ENCODE assay signal across 23 cellular contexts in genomic region chr1:110007458-110007857, GRCh38. TPM values are rescaled to one million over a fixed set of nuclear protein-coding genes. Genes with fewer than 3 reads are reported as not detected.
DNase-seq lines count a peak whose midpoint lies in the region; ATAC-seq, FAIRE-seq and TF ChIP-seq lines count a peak whose summit lies in the region.
"Had no signal": no experiment of that assay in that cellular context is flagged by ENCODE, and none has a peak within 500 bp of the region (broad histone marks: within the 10 kb centered on the region; RNA-seq: fewer than 3 reads in every experiment).

No MANE protein-coding gene starts in this region.

- no peak for ATAC-seq in heart right ventricle
- ATAC-seq: HCT116; naive thymus-derived CD8-positive, alpha-beta T cell; upper lobe of right lung had no signal

- H3K4me3 ChIP-seq in left ventricle myocardium inferior (no peak overlapping the region), heart right ventricle (no peak overlapping the region), astrocyte (ENCODE audit: insufficient read depth, low read depth, low read length) (no peak overlapping the region), muscle layer of colon (ENCODE audit: low read depth in 1 of 2, low read length in 2 of 2) (no peak overlapping the region), osteoblast (ENCODE audit: insufficient read depth, low read length) (no peak overlapping the region)
- H3K4me3 ChIP-seq: lung, upper lobe of right lung had no signal

- WGBS in heart right ventricle, 2 donors = 74 to 77% methylated on average over 2 of the region's 2 CpGs

- H2AFZ ChIP-seq in astrocyte (ENCODE audit: low read depth, low read length) (no peak overlapping the region), osteoblast (ENCODE audit: low read length) (no peak overlapping the region)

- H3K9me3 Mint-ChIP-seq in astrocyte (ENCODE audit: unreplicated experiment) = no peaks in the 10 kb centered on the region
- H3K9me3 Mint-ChIP-seq: activated CD4-positive, alpha-beta T cell treated with anti-CD3 and anti-CD28 coated beads, Interleukin-2, amount 10 ng/mL, durations not matched to agents 24 days and 14 days; naive thymus-derived CD8-positive, alpha-beta T cell had no signal

- H4K20me1 ChIP-seq in astrocyte (ENCODE audit: insufficient read depth, low read length) (peaks cover 60% of the 10 kb centered on the region), osteoblast (ENCODE audit: insufficient read depth, low read length) (peaks cover 20% of the 10 kb centered on the region)

- H3K27ac Mint-ChIP-seq in astrocyte (ENCODE audit: unreplicated experiment) = no peak overlapping the region
- H3K27ac Mint-ChIP-seq: activated CD4-positive, alpha-beta T cell treated with anti-CD3 and anti-CD28 coated beads, Interleukin-2, amount 10 ng/mL, durations not matched to agents 24 days and 14 days; naive thymus-derived CD8-positive, alpha-beta T cell had no signal

- peak overlapping the region; percentile 63 for H3K4me3 Mint-ChIP-seq in astrocyte (ENCODE audit: unreplicated experiment)
- H3K4me3 Mint-ChIP-seq: activated CD4-positive, alpha-beta T cell treated with anti-CD3 and anti-CD28 coated beads, Interleukin-2, amount 10 ng/mL, durations not matched to agents 24 days and 14 days; naive thymus-derived CD8-positive, alpha-beta T cell had no signal

- no peak for FAIRE-seq in astrocyte (lab: Jason Lieb, UNC)

- H3K36me3 Mint-ChIP-seq in astrocyte (ENCODE audit: low read depth, unreplicated experiment) = peaks cover 7% of the 10 kb centered on the region

- peaks cover 36% of the 10 kb centered on the region for H3K36me3 ChIP-seq in left ventricle myocardium inferior
- H3K36me3 ChIP-seq in heart right ventricle = peaks cover 2 to 41% (median 25%) of the 10 kb centered on the region in 9 donors
- peaks cover 34% of the 10 kb centered on the region for H3K36me3 ChIP-seq in astrocyte (ENCODE audit: insufficient read depth, low read length)
- H3K36me3 ChIP-seq in muscle layer of colon (ENCODE audit: insufficient read depth, low read length) = peaks cover 35% of the 10 kb centered on the region
- peaks cover 37% of the 10 kb centered on the region for H3K36me3 ChIP-seq in osteoblast (ENCODE audit: insufficient read depth, low read length)

- H3K27ac ChIP-seq in left ventricle myocardium inferior (replicated peaks) = peak overlapping the region; percentile 82
- H3K27ac ChIP-seq in heart right ventricle = peak overlapping the region in 1 of 10 donors; percentile 13
- H3K27ac ChIP-seq in astrocyte (ENCODE audit: low read depth, low read length) = no peak overlapping the region
- peak overlapping the region; percentile 54 for H3K27ac ChIP-seq in muscle layer of colon (ENCODE audit: low read depth, low read length)
- H3K27ac ChIP-seq in osteoblast (ENCODE audit: low read depth, low read length) = no peak overlapping the region
- H3K27ac ChIP-seq: upper lobe of right lung had no signal

- H3K4me1 Mint-ChIP-seq in astrocyte (ENCODE audit: low read depth, unreplicated experiment) = peaks cover 65% of the 10 kb centered on the region

- H3K4me1 ChIP-seq in left ventricle myocardium inferior = peaks cover 68% of the 10 kb centered on the region
- H3K4me1 ChIP-seq in heart right ventricle = peaks cover 7 to 62% (median 53%) of the 10 kb centered on the region in 9 donors
- peaks cover 28% of the 10 kb centered on the region for H3K4me1 ChIP-seq in astrocyte (ENCODE audit: insufficient read depth, low read length)
- peaks cover 60% of the 10 kb centered on the region for H3K4me1 ChIP-seq in muscle layer of colon (ENCODE audit: insufficient read depth, low read length)
- H3K4me1 ChIP-seq in osteoblast (ENCODE audit: insufficient read depth, low read length) = peaks cover 42% of the 10 kb centered on the region

- no peak for DNase-seq in left ventricle myocardium inferior
- DNase-seq in heart right ventricle = no peak
- no peak for DNase-seq in astrocyte (ENCODE audit: low read depth)
- no peak for DNase-seq in putamen (ENCODE audit: low spot score)
- no peak for DNase-seq in osteoblast (ENCODE audit: insufficient read length, low spot score, missing footprints)
- no peak for DNase-seq in NCI-H1105 (lab: John Stamatoyannopoulos, UW)
- no peak for DNase-seq in NCI-H345 treated with DMSO at 0.1 percent for 48 hours (lab: John Stamatoyannopoulos, UW; ENCODE audit: unreplicated experiment)
- DNase-seq: activated CD4-positive, alpha-beta T cell treated with anti-CD3 and anti-CD28 coated beads, Interleukin-2, amount 10 ng/mL, durations not matched to agents 24 days and 14 days; activated naive CD4-positive, alpha-beta T cell treated with Interleukin-2 at 50 U/mL for 16 hours; aorta; cortex of kidney; EL; naive thymus-derived CD8-positive, alpha-beta T cell; NCI-H187; NCI-H524 treated with DMSO at 0.1 percent for 48 hours; OCI-M1; stimulated activated CD4-positive, alpha-beta T cell treated with anti-CD3 and anti-CD28 coated beads, Interleukin-12 subunit alpha, Interleukin-12 subunit beta, amount 100 ng/mL, for 4 hours; stimulated activated naive CD4-positive, alpha-beta T cell treated with Interleukin-2 at 50 U/mL for 16 hours; T1000; upper lobe of right lung had no signal

- H3K9me3 ChIP-seq in left ventricle myocardium inferior (replicated peaks) (no peaks in the 10 kb centered on the region), heart right ventricle (no peaks in the 10 kb centered on the region), astrocyte (ENCODE audit: insufficient read depth, low read depth, low read length) (no peaks in the 10 kb centered on the region), muscle layer of colon (ENCODE audit: low read length) (no peaks in the 10 kb centered on the region), osteoblast (ENCODE audit: low read depth, low read length) (no peaks in the 10 kb centered on the region)
- H3K9me3 ChIP-seq: upper lobe of right lung had no signal

- H3K27me3 ChIP-seq in left ventricle myocardium inferior (ENCODE audit: low read depth) (no peaks in the 10 kb centered on the region), heart right ventricle (no peaks in the 10 kb centered on the region), astrocyte (ENCODE audit: insufficient read depth, low read length) (no peaks in the 10 kb centered on the region), muscle layer of colon (ENCODE audit: control insufficient read depth in 1 of 2, insufficient read depth in 2 of 2, low read length in 2 of 2) (no peaks in the 10 kb centered on the region), osteoblast (ENCODE audit: insufficient read depth, low read length) (no peaks in the 10 kb centered on the region)
- H3K27me3 ChIP-seq: upper lobe of right lung had no signal

- intact Hi-C loops in left ventricle myocardium inferior (cut with micrococcal nuclease) = no loop called here
- intact Hi-C loops in heart right ventricle (cut with DNase I) = no loop called here

- H3K9ac ChIP-seq in astrocyte (ENCODE audit: low read length) (no peak overlapping the region), muscle layer of colon (ENCODE audit: low read length) (no peak overlapping the region)

- H3K4me2 ChIP-seq in astrocyte (ENCODE audit: low read length) = no peak overlapping the region
- no peak overlapping the region for H3K4me2 ChIP-seq in osteoblast (ENCODE audit: insufficient read depth, low read length)

- H3K79me2 ChIP-seq in astrocyte (ENCODE audit: insufficient read depth, low read length) (peaks cover 52% of the 10 kb centered on the region), osteoblast (ENCODE audit: insufficient read depth, low read length) (peaks cover 50% of the 10 kb centered on the region)

- TF ChIP-seq CTCF in left ventricle myocardium inferior (IDR thresholded peaks at IDR 0.05; ENCODE audit: borderline replicate concordance) (no peak), heart right ventricle (IDR thresholded peaks at IDR 0.05) (no peak), astrocyte (IDR thresholded peaks at IDR 0.05; ENCODE audit: insufficient read depth, low read depth, low read length) (no peak), osteoblast (IDR thresholded peaks at IDR 0.05; ENCODE audit: extremely low read depth, low read depth, low read length) (no peak)

- H3K27me3 Mint-ChIP-seq in astrocyte (ENCODE audit: low read depth, unreplicated experiment) = no peaks in the 10 kb centered on the region
- H3K27me3 Mint-ChIP-seq: activated CD4-positive, alpha-beta T cell treated with anti-CD3 and anti-CD28 coated beads, Interleukin-2, amount 10 ng/mL, durations not matched to agents 24 days and 14 days; naive thymus-derived CD8-positive, alpha-beta T cell had no signal

RNA-seq across cellular contexts. Expression of gene AHCYL1, which starts 22.9 kb away (rescaled TPM):
- total RNA-seq in left ventricle myocardium inferior = 45.2 TPM
- 10 to 100 TPM; 39.2 to 58.9 (median 48.7) TPM for total RNA-seq in heart right ventricle
- 10 to 100 TPM; 21.9 to 24.2 TPM for polyA plus RNA-seq in heart right ventricle
- 60.5 and 64.3 TPM in 2 replicates for total RNA-seq in astrocyte
- total RNA-seq in osteoblast = 56.8 and 61.0 TPM in 2 replicates

RNA-seq across cellular contexts. Expression of gene STRIP1, which starts 27.0 kb away (rescaled TPM):
- 18.1 TPM for total RNA-seq in left ventricle myocardium inferior
- 10 to 100 TPM; 13.9 to 23.2 (median 18.9) TPM for total RNA-seq in heart right ventricle
- 10 to 100 TPM; 10.3 to 12.3 TPM for polyA plus RNA-seq in heart right ventricle
- 40.8 and 42.5 TPM in 2 replicates for total RNA-seq in astrocyte
- total RNA-seq in osteoblast = 51.0 and 51.4 TPM in 2 replicates

Comparison
In these comparisons a context has a peak if more than half of its experiments do, and no peak if none do; other contexts are left out.
1. H3K27ac ChIP-seq: peak in left ventricle myocardium inferior (single experiment) and muscle layer of colon (single experiment); none in astrocyte (single experiment) and osteoblast (single experiment).